In the genomic region with DNA sequence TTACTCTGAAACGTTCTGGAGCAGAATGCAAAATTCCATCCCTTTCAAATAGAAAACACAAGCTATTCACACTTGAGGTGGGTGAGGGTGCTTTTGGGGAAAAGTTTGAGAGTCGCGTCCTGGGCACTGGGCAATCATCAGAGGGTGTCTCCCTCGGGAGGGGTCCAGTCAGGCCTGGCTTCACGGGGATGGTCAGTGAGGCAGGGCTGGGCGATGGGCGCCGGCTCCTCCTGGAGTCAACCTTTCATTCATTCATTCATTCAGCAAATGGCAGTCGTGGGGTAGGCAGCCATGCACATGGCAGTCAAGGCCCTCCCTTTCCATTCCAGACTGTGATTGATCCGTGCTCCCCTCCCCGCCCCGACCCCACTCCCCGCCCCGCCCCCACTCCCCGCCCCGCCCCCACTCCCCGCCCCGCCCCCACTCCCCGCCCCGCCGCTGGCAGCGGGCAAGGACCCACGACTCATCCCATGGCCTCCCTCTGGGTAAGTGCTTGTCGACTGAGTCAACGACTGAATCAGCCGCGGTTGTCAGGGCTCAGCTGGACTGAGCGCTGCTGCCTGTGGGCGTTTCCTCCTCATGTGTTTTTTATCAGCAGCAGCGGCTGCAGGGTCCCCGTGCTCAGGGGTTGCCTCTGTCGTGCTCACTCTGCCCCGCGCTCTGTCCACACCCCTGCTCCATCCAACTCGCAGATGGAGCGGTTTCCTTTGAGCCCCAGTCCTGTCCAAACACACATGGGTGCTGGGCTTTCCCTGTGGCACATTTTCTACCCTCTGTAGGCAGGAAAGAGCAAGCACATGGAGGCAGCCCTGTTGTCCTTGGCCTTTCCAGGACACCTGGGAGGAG, we compare ENCODE assay signal across 8 cellular contexts. TPM values are rescaled to one million over a fixed set of nuclear protein-coding genes. Genes with fewer than 3 reads are reported as not detected.
A peak's percentile ranks its signal among the peaks of the same experiment; 100 is the strongest.
DNase-seq lines count a peak whose midpoint lies in the region; ATAC-seq and TF ChIP-seq lines count a peak whose summit lies in the region.

No MANE protein-coding gene starts in this region.

- no peaks in the 10 kb centered on the region for H3K9me3 ChIP-seq in BE2C

- H3K36me3 ChIP-seq in BE2C: no peaks in the 10 kb centered on the region

- DNase-seq in BE2C (peak; percentile 29), LHCN-M2 (ENCODE audit: low read depth) (peak; percentile 94), fibroblast of pulmonary artery (ENCODE audit: low read depth) (peak; percentile 90), skeletal muscle cell (ENCODE audit: low read depth) (peak; percentile 85), GM19238 (ENCODE audit: insufficient read length, low spot score) (no peak)
- peak; percentile 27 to 54 for DNase-seq in activated CD8-positive, alpha-beta memory T cell treated with anti-CD3 and anti-CD28 coated beads for 4 hours (ENCODE audit: low read depth in 2 of 2)

- ATAC-seq in HG03280 (IDR thresholded peaks at IDR 0.05; ENCODE audit: unreplicated experiment): no peak
- no peak for ATAC-seq in HG03378 (IDR thresholded peaks at IDR 0.05; ENCODE audit: unreplicated experiment)

- no peaks in the 10 kb centered on the region for H3K27me3 ChIP-seq in BE2C

- H3K4me3 ChIP-seq in BE2C (ENCODE audit: low read depth, low read length) (no peak overlapping the region), fibroblast of pulmonary artery (replicated peaks; ENCODE audit: low read depth, low read length) (peak overlapping the region; percentile 19), skeletal muscle cell (ENCODE audit: low read depth, low read length) (no peak overlapping the region)

- no peak for TF ChIP-seq CTCF in BE2C (IDR thresholded peaks at IDR 0.05; ENCODE audit: low read depth, low read length)
- no peak for TF ChIP-seq CTCF in fibroblast of pulmonary artery (IDR thresholded peaks at IDR 0.05; ENCODE audit: low read length, missing control alignments)

- H3K4me1 ChIP-seq in BE2C: no peaks in the 10 kb centered on the region

RNA-seq across cellular contexts. Expression of gene SPSB1, which starts 12.5 kb away (rescaled TPM):
- polyA plus RNA-seq in BE2C (2012; ENCODE audit: insufficient read depth, insufficient read length, low read depth): 8.9 TPM
- 28.9 and 34.0 TPM in 2 replicates for total RNA-seq in LHCN-M2 (2014; rRNA removed)
- 11.8 TPM for polyA plus RNA-seq in LHCN-M2 (2012)

RNA-seq across cellular contexts. Expression of gene H6PD, which starts 45.7 kb away (rescaled TPM):
- polyA plus RNA-seq in BE2C (2012; ENCODE audit: insufficient read depth, insufficient read length, low read depth): 0.60 TPM
- 34.5 and 42.2 TPM in 2 replicates for total RNA-seq in LHCN-M2 (2014; rRNA removed)
- polyA plus RNA-seq in LHCN-M2 (2012): 14.8 TPM
